8 cellular contexts compared by ENCODE assay signal in the genomic region with DNA sequence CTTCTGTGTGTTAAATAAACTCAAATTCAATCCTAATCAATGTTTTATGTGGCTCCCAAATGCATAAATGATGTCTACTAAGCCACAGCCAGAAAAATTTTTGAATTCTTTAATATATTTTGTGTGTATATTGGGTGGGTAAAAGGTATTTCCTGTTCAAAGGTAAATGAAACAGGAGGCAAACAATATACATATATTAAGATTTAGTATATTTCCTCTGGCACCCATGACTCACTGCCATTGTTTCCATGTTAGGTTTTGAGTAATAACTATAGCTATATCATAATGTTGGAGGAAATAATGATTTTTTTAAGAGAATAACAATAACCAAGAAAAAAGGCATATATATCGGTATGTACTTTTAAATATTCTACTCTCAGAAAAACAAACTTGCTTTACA.
"Had no signal": no experiment of that assay in that cellular context is flagged by ENCODE, and none has a peak within 500 bp of the region (broad histone marks: within the 10 kb centered on the region; RNA-seq: fewer than 3 reads in every experiment).

No MANE protein-coding gene starts in this region.

- H3K4me3 ChIP-seq: GM12878 had no signal

- FAIRE-seq: G401.6, GM12878, GM12891, GM12892, GM18507, GM19239 had no signal

- ATAC-seq: GM12878 had no signal

- DNase-seq: GDM1, GF-D8 had no signal
